In genomic region chr6:107124934-107125348, GRCh38 we compare ENCODE assay signal across 10 cellular contexts. TPM values are rescaled to one million over a fixed set of nuclear protein-coding genes. Genes with fewer than 3 reads are reported as not detected.
A peak's percentile ranks its signal among the peaks of the same experiment; 100 is the strongest.
DNase-seq lines count a peak whose midpoint lies in the region; ATAC-seq and TF ChIP-seq lines count a peak whose summit lies in the region.
"Had no signal": no experiment of that assay in that cellular context is flagged by ENCODE, and none has a peak within 500 bp of the region (broad histone marks: within the 10 kb centered on the region; RNA-seq: fewer than 3 reads in every experiment).

No MANE protein-coding gene starts in this region.

- no peaks in the 10 kb centered on the region for H3K9me3 Mint-ChIP-seq in neural progenitor cell
- no peaks in the 10 kb centered on the region for H3K9me3 Mint-ChIP-seq in effector memory CD8-positive, alpha-beta T cell
- H3K9me3 Mint-ChIP-seq: IgD-negative memory B cell had no signal

- H3K9me3 ChIP-seq in neural progenitor cell (ENCODE audit: low read depth): no peaks in the 10 kb centered on the region
- H3K9me3 ChIP-seq in ascending aorta: no peaks in the 10 kb centered on the region

- no peaks in the 10 kb centered on the region for H3K36me3 Mint-ChIP-seq in neural progenitor cell
- no peaks in the 10 kb centered on the region for H3K36me3 Mint-ChIP-seq in effector memory CD8-positive, alpha-beta T cell (ENCODE audit: insufficient read depth)

- peak overlapping the region; percentile 54 for H3K4me3 Mint-ChIP-seq in neural progenitor cell
- no peak overlapping the region for H3K4me3 Mint-ChIP-seq in effector memory CD8-positive, alpha-beta T cell
- H3K4me3 Mint-ChIP-seq: IgD-negative memory B cell had no signal

- H2AFZ ChIP-seq in neural progenitor cell (replicated peaks): no peak overlapping the region

- DNase-seq in NCI-H1436 (lab: John Stamatoyannopoulos, UW) (peak; percentile 9), NCI-H1436 treated with DMSO at 0.1 percent for 48 hours (lab: John Stamatoyannopoulos, UW) (no peak), NAMALWA (ENCODE audit: low spot score) (peak; percentile 69), neural progenitor cell (ENCODE audit: low spot score) (peak; percentile 38), ascending aorta (ENCODE audit: low spot score in 2 of 2) (no peak), D341Med (ENCODE audit: low spot score) (no peak)
- DNase-seq in effector memory CD8-positive, alpha-beta T cell: no peak
- DNase-seq: dermis blood vessel endothelial cell had no signal

- H3K27ac ChIP-seq in neural progenitor cell: no peak overlapping the region
- H3K27ac ChIP-seq in ascending aorta: no peak overlapping the region

- H3K79me2 ChIP-seq in neural progenitor cell (ENCODE audit: low read depth): no peaks in the 10 kb centered on the region

- H3K27me3 Mint-ChIP-seq in neural progenitor cell (ENCODE audit: insufficient read depth, low read depth): peaks cover 5% of the 10 kb centered on the region
- H3K27me3 Mint-ChIP-seq in effector memory CD8-positive, alpha-beta T cell: peaks cover 0 to 11% of the 10 kb centered on the region in 2 donors

- no peak overlapping the region for H3K9ac ChIP-seq in neural progenitor cell

- TF ChIP-seq CTCF in neural progenitor cell (IDR thresholded peaks at IDR 0.05): no peak
- no peak for TF ChIP-seq CTCF in ascending aorta (IDR thresholded peaks at IDR 0.05)

- H3K4me1 Mint-ChIP-seq in neural progenitor cell: peaks cover 22% of the 10 kb centered on the region
- H3K4me1 Mint-ChIP-seq in effector memory CD8-positive, alpha-beta T cell (ENCODE audit: low read depth in 2 of 2): peaks cover 0 to 1% of the 10 kb centered on the region in 2 donors

- H3K36me3 ChIP-seq in neural progenitor cell (no peaks in the 10 kb centered on the region), ascending aorta (no peaks in the 10 kb centered on the region)

- ATAC-seq in HG02623 (IDR thresholded peaks at IDR 0.05; ENCODE audit: unreplicated experiment): peak; percentile 82
- ATAC-seq in effector memory CD8-positive, alpha-beta T cell (replicated peaks): no peak

- peaks cover 7% of the 10 kb centered on the region for H3K4me1 ChIP-seq in neural progenitor cell
- H3K4me1 ChIP-seq in ascending aorta: no peaks in the 10 kb centered on the region

- H3K27ac Mint-ChIP-seq in neural progenitor cell: peak overlapping the region; percentile 60
- H3K27ac Mint-ChIP-seq in effector memory CD8-positive, alpha-beta T cell: no peak overlapping the region
- H3K27ac Mint-ChIP-seq: IgD-negative memory B cell had no signal

- intact Hi-C loops in ascending aorta (cut with DNase I): no loop called here

- H3K4me2 ChIP-seq in neural progenitor cell: peak overlapping the region; percentile 31

- H3F3A ChIP-seq in neural progenitor cell (ENCODE audit: low read depth): peaks cover 12% of the 10 kb centered on the region

- H3K4me3 ChIP-seq in neural progenitor cell (no peak overlapping the region), ascending aorta (no peak overlapping the region)

- H4K20me1 ChIP-seq in neural progenitor cell (ENCODE audit: low read depth): no peaks in the 10 kb centered on the region

- H3K27me3 ChIP-seq in neural progenitor cell (no peaks in the 10 kb centered on the region), ascending aorta (no peaks in the 10 kb centered on the region)

RNA-seq across cellular contexts. Expression of gene BEND3, which starts 9.6 kb away (rescaled TPM):
- total RNA-seq in neural progenitor cell (ENCODE audit: low replicate concordance) (9.2 and 11.2 TPM in 2 replicates), ascending aorta (4.2 TPM)

Comparison
In these comparisons a context has a peak if more than half of its experiments do, and no peak if none do; other contexts are left out.
1. DNase-seq: peak in NCI-H1436 (single experiment), NAMALWA (single experiment) and neural progenitor cell (single experiment); none in NCI-H1436 treated with DMSO at 0.1 percent for 48 hours (single experiment), ascending aorta (0 of 2), D341Med (single experiment) and effector memory CD8-positive, alpha-beta T cell (0 of 3).